ENCODE assay signal across 37 cellular contexts in genomic region chr10:77795426-77796055, GRCh38.
"Had no signal": no experiment of that assay in that cellular context is flagged by ENCODE, and none has a peak within 500 bp of the region (broad histone marks: within the 10 kb centered on the region; RNA-seq: fewer than 3 reads in every experiment).

No MANE protein-coding gene starts in this region.

- ATAC-seq: activated CD4-positive, alpha-beta T cell treated with anti-CD3 and anti-CD28 coated beads for 36 hours; activated CD8-positive, alpha-beta memory T cell treated with anti-CD3 and anti-CD28 coated beads, Interleukin-2, amount 10 ng/mL, durations not matched to agents 7 days and 5 days; activated CD8-positive, alpha-beta T cell treated with anti-CD3 and anti-CD28 coated beads, Interleukin-2, amount 10 ng/mL, durations not matched to agents 7 days and 5 days; activated naive CD8-positive, alpha-beta T cell treated with anti-CD3 and anti-CD28 coated beads, Interleukin-2, amount 50 U/mL, for 24 hours; effector memory CD8-positive, alpha-beta T cell; gastroesophageal sphincter; heart right ventricle; T-cell had no signal

- H3K9me3 Mint-ChIP-seq: activated CD4-positive, alpha-beta memory T cell treated with anti-CD3 and anti-CD28 coated beads for 36 hours; activated CD4-positive, alpha-beta T cell treated with anti-CD3 and anti-CD28 coated beads, Interleukin-2, amount 10 ng/mL, durations not matched to agents 24 days and 14 days; activated naive CD4-positive, alpha-beta T cell treated with anti-CD3 and anti-CD28 coated beads, Interleukin-2, amount 50 U/mL, for 24 hours; activated naive CD8-positive, alpha-beta T cell treated with anti-CD3 and anti-CD28 coated beads for 36 hours; activated naive CD8-positive, alpha-beta T cell treated with anti-CD3 and anti-CD28 coated beads, Interleukin-2, amount 50 U/mL, for 24 hours; activated T-helper 1 cell treated with anti-CD3 and anti-CD28 coated beads, Interleukin-12 subunit alpha, Interleukin-12 subunit beta, Interleukin-2, Interleukin-4 antibody, amounts not matched to agents 30 ng/mL and 10 ng/mL and 1 ng/mL, durations not matched to agents 14 hours and 24 hours and 36 hours; activated T-helper 2 cell treated with anti-CD3 and anti-CD28 coated beads, Interferon-gamma antibody, Interleukin-2, Interleukin-4, amounts not matched to agents 10 μg/mL and 5 μg/mL and 100 μg/mL, durations not matched to agents 14 hours and 24 hours and 36 hours; dendritic cell treated with granulocyte-macrophage colony-stimulating factor and Interleukin-4, amounts not matched to agents 40 ng/mL and 50 ng/mL, for 4 days; effector memory CD8-positive, alpha-beta T cell; T-cell; T-helper 1 cell treated with Interleukin-12 subunit alpha and Interleukin-12 subunit beta and Interleukin-4 antibody, amounts not matched to agents 30 μg/mL and 1 μg/mL, for 36 hours; T-helper 2 cell treated with Interferon-gamma antibody and Interleukin-4, amounts not matched to agents 5 μg/mL and 100 μg/mL, for 36 hours had no signal

- H3K4me1 Mint-ChIP-seq: activated CD4-positive, alpha-beta T cell treated with anti-CD3 and anti-CD28 coated beads for 36 hours; activated naive CD4-positive, alpha-beta T cell treated with anti-CD3 and anti-CD28 coated beads, Interleukin-2, amount 50 U/mL, for 24 hours; brain had no signal

- H3K27ac Mint-ChIP-seq: activated CD4-positive, alpha-beta memory T cell treated with anti-CD3 and anti-CD28 coated beads for 36 hours; activated CD4-positive, alpha-beta T cell treated with anti-CD3 and anti-CD28 coated beads for 36 hours; activated CD4-positive, alpha-beta T cell treated with anti-CD3 and anti-CD28 coated beads, Interleukin-2, amount 10 ng/mL, durations not matched to agents 24 days and 14 days; activated CD8-positive, alpha-beta memory T cell treated with anti-CD3 and anti-CD28 coated beads, Interleukin-2, amount 10 ng/mL, durations not matched to agents 7 days and 5 days; activated CD8-positive, alpha-beta T cell treated with anti-CD3 and anti-CD28 coated beads, Interleukin-2, amount 10 ng/mL, durations not matched to agents 7 days and 5 days; activated naive CD4-positive, alpha-beta T cell treated with anti-CD3 and anti-CD28 coated beads, Interleukin-2, amount 50 U/mL, for 24 hours; activated naive CD8-positive, alpha-beta T cell treated with anti-CD3 and anti-CD28 coated beads for 36 hours; activated naive CD8-positive, alpha-beta T cell treated with anti-CD3 and anti-CD28 coated beads, Interleukin-2, amount 50 U/mL, for 24 hours; activated T-helper 1 cell treated with anti-CD3 and anti-CD28 coated beads, Interleukin-12 subunit alpha, Interleukin-12 subunit beta, Interleukin-2, Interleukin-4 antibody, amounts not matched to agents 30 ng/mL and 10 ng/mL and 1 ng/mL, durations not matched to agents 14 hours and 24 hours and 36 hours; activated T-helper 2 cell treated with anti-CD3 and anti-CD28 coated beads, Interferon-gamma antibody, Interleukin-2, Interleukin-4, amounts not matched to agents 10 μg/mL and 5 μg/mL and 100 μg/mL, durations not matched to agents 14 hours and 24 hours and 36 hours; brain; dendritic cell treated with granulocyte-macrophage colony-stimulating factor and Interleukin-4, amounts not matched to agents 40 ng/mL and 50 ng/mL, for 4 days; effector memory CD8-positive, alpha-beta T cell; T-cell; T-helper 1 cell treated with Interleukin-12 subunit alpha and Interleukin-12 subunit beta and Interleukin-4 antibody, amounts not matched to agents 30 μg/mL and 1 μg/mL, for 36 hours; T-helper 2 cell treated with Interferon-gamma antibody and Interleukin-4, amounts not matched to agents 5 μg/mL and 100 μg/mL, for 36 hours had no signal

- H3K36me3 Mint-ChIP-seq: activated CD4-positive, alpha-beta memory T cell treated with anti-CD3 and anti-CD28 coated beads for 36 hours; activated CD8-positive, alpha-beta memory T cell treated with anti-CD3 and anti-CD28 coated beads, Interleukin-2, amount 10 ng/mL, durations not matched to agents 7 days and 5 days; activated naive CD4-positive, alpha-beta T cell treated with anti-CD3 and anti-CD28 coated beads, Interleukin-2, amount 50 U/mL, for 24 hours; activated naive CD8-positive, alpha-beta T cell treated with anti-CD3 and anti-CD28 coated beads for 36 hours; T-cell had no signal

- H3K9me3 ChIP-seq: adrenal gland, ascending aorta, breast epithelium, esophagus squamous epithelium, gastroesophageal sphincter, heart right ventricle had no signal

- H3K27me3 Mint-ChIP-seq: activated CD4-positive, alpha-beta memory T cell treated with anti-CD3 and anti-CD28 coated beads for 36 hours; activated CD4-positive, alpha-beta T cell treated with anti-CD3 and anti-CD28 coated beads for 36 hours; activated CD4-positive, alpha-beta T cell treated with anti-CD3 and anti-CD28 coated beads, Interleukin-2, amount 10 ng/mL, durations not matched to agents 24 days and 14 days; activated naive CD4-positive, alpha-beta T cell treated with anti-CD3 and anti-CD28 coated beads, Interleukin-2, amount 50 U/mL, for 24 hours; brain; dendritic cell treated with granulocyte-macrophage colony-stimulating factor and Interleukin-4, amounts not matched to agents 40 ng/mL and 50 ng/mL, for 4 days; effector memory CD8-positive, alpha-beta T cell had no signal

- H3K27ac ChIP-seq: ascending aorta, breast epithelium, coronary artery, esophagus squamous epithelium, gastroesophageal sphincter, heart right ventricle had no signal

- H3K4me3 Mint-ChIP-seq: activated CD4-positive, alpha-beta memory T cell treated with anti-CD3 and anti-CD28 coated beads for 36 hours; activated CD4-positive, alpha-beta T cell treated with anti-CD3 and anti-CD28 coated beads for 36 hours; activated CD4-positive, alpha-beta T cell treated with anti-CD3 and anti-CD28 coated beads, Interleukin-2, amount 10 ng/mL, durations not matched to agents 24 days and 14 days; activated CD8-positive, alpha-beta memory T cell treated with anti-CD3 and anti-CD28 coated beads, Interleukin-2, amount 10 ng/mL, durations not matched to agents 7 days and 5 days; activated CD8-positive, alpha-beta T cell treated with anti-CD3 and anti-CD28 coated beads, Interleukin-2, amount 10 ng/mL, durations not matched to agents 7 days and 5 days; activated naive CD4-positive, alpha-beta T cell treated with anti-CD3 and anti-CD28 coated beads, Interleukin-2, amount 50 U/mL, for 24 hours; activated naive CD8-positive, alpha-beta T cell treated with anti-CD3 and anti-CD28 coated beads for 36 hours; activated naive CD8-positive, alpha-beta T cell treated with anti-CD3 and anti-CD28 coated beads, Interleukin-2, amount 50 U/mL, for 24 hours; activated T-helper 1 cell treated with anti-CD3 and anti-CD28 coated beads, Interleukin-12 subunit alpha, Interleukin-12 subunit beta, Interleukin-2, Interleukin-4 antibody, amounts not matched to agents 30 ng/mL and 10 ng/mL and 1 ng/mL, durations not matched to agents 14 hours and 24 hours and 36 hours; brain; dendritic cell treated with granulocyte-macrophage colony-stimulating factor and Interleukin-4, amounts not matched to agents 40 ng/mL and 50 ng/mL, for 4 days; effector memory CD8-positive, alpha-beta T cell; T-cell; T-helper 1 cell treated with Interleukin-12 subunit alpha and Interleukin-12 subunit beta and Interleukin-4 antibody, amounts not matched to agents 30 μg/mL and 1 μg/mL, for 36 hours; T-helper 2 cell treated with Interferon-gamma antibody and Interleukin-4, amounts not matched to agents 5 μg/mL and 100 μg/mL, for 36 hours had no signal

- DNase-seq: activated CD4-positive, alpha-beta memory T cell treated with anti-CD3 and anti-CD28 coated beads for 36 hours; activated CD4-positive, alpha-beta T cell treated with anti-CD3 and anti-CD28 coated beads for 36 hours; activated CD4-positive, alpha-beta T cell treated with anti-CD3 and anti-CD28 coated beads, Interleukin-2, amount 10 ng/mL, durations not matched to agents 24 days and 14 days; activated CD4-positive, CD25-positive, alpha-beta regulatory T cell; activated CD4-positive, CD25-positive, alpha-beta regulatory T cell treated with anti-CD3 and anti-CD28 coated beads, Interleukin-2, amount 50 U/mL, for 72 hours; activated CD8-positive, alpha-beta memory T cell treated with anti-CD3 and anti-CD28 coated beads, Interleukin-2, amount 10 ng/mL, durations not matched to agents 7 days and 5 days; activated CD8-positive, alpha-beta memory T cell treated with anti-CD3 and anti-CD28 coated beads, Interleukin-2, amount 50 U/mL, for 4 hours; activated CD8-positive, alpha-beta T cell treated with anti-CD3 and anti-CD28 coated beads, Interleukin-2, amount 10 ng/mL, durations not matched to agents 7 days and 5 days; activated gamma-delta T cell treated with Interleukin-2 at 50 U/mL for 16 hours; activated naive CD4-positive, alpha-beta T cell treated with Interleukin-2 at 50 U/mL for 16 hours; activated naive CD8-positive, alpha-beta T cell treated with anti-CD3 and anti-CD28 coated beads for 36 hours; activated naive CD8-positive, alpha-beta T cell treated with anti-CD3 and anti-CD28 coated beads, Interleukin-2, amount 50 U/mL, for 24 hours; activated T-cell treated with anti-CD3 and anti-CD28 coated beads, Interleukin-2, amount 50 U/mL, for 1 hour; activated T-cell treated with anti-CD3 and anti-CD28 coated beads, Interleukin-2, amount 50 U/mL, for 48 hours; adrenal gland; amygdala; caudate nucleus; effector CD4-positive, alpha-beta T cell; effector memory CD8-positive, alpha-beta T cell; erythroblast; esophagus squamous epithelium; foreskin melanocyte; heart right ventricle; SW 1271; T-cell; T1000 had no signal

- H3K4me1 ChIP-seq: ascending aorta, breast epithelium, esophagus squamous epithelium, gastroesophageal sphincter, heart right ventricle had no signal

- H3K27me3 ChIP-seq: adrenal gland, ascending aorta, breast epithelium, esophagus squamous epithelium, gastroesophageal sphincter, heart right ventricle had no signal

- H3K4me3 ChIP-seq: adrenal gland, ascending aorta, breast epithelium, coronary artery, esophagus squamous epithelium, gastroesophageal sphincter, heart right ventricle had no signal
